8 cellular contexts compared by ENCODE assay signal in the genomic region with DNA sequence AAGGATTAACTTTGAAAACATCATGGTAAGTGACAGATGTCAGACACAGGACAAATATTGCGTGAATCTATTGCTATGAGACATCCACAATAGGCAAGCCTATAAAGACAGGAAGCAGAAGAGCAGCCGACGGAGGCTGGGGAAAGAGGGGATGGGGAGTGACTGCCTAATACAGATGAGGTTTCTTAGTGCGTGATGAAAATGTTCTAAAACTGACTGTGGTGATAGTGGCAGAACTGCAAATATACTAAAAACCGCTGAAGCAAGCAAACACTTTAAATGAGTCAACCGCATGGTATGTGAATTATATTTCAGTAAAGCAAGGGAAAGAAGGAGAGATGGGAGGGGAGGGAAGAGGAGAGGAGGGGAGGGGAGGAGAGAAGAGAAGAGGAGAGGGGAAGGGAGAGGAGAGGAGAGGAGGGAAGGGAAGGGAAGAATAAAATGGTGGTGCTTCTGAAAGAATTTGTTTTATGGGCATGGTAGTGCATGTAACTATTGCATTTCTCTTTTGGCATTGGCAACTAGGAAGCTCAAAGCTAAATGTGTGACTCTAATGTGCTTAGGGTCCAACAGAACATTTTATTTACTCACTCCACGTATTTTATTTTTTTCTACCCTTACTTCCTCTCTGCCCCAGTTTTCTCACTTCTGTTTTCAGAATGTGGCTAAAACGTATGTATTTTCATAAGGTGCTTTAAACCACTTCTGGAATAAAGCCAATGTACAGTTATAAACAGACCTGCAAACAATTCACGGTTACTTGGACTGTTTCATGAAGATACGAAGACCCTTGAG. TPM values are rescaled to one million over a fixed set of nuclear protein-coding genes. Genes with fewer than 3 reads are reported as not detected.
A peak's percentile ranks its signal among the peaks of the same experiment; 100 is the strongest.
DNase-seq lines count a peak whose midpoint lies in the region; ATAC-seq, FAIRE-seq and TF ChIP-seq lines count a peak whose summit lies in the region.

No MANE protein-coding gene starts in this region.

- no peaks in the 10 kb centered on the region for H4K20me1 ChIP-seq in MM.1S (ENCODE audit: insufficient read depth, low read length)

- no peak for FAIRE-seq in frontal cortex (lab: Jason Lieb, UNC)

- no peaks in the 10 kb centered on the region for H3K27me3 Mint-ChIP-seq in natural killer cell treated with Interleukin-12 subunit alpha and Interleukin-12 subunit beta and Interleukin-15 and Interleukin-18, amount 100 ng/mL, for 72 hours

- H3K4me2 ChIP-seq in MM.1S (ENCODE audit: low read depth, low read length): peak overlapping the region; percentile 48

- CTCF ChIA-PET in GM10248 (lab: Yijun Ruan, JAX): interaction anchor here (1.0 to 9.0 kb wide), 9 partner anchors 10 to 287 kb away, joined by 3 to 100 read pairs (median 4); partner anchors contain the start of gene AKNA

- no peaks in the 10 kb centered on the region for H3K9me3 Mint-ChIP-seq in natural killer cell treated with Interleukin-12 subunit alpha and Interleukin-12 subunit beta and Interleukin-15 and Interleukin-18, amount 100 ng/mL, for 72 hours

- H3K9me2 ChIP-seq in MM.1S (replicated peaks; ENCODE audit: insufficient read depth, low read length): no peaks in the 10 kb centered on the region

- peak overlapping the region; percentile 85 for H3K4me3 Mint-ChIP-seq in natural killer cell treated with Interleukin-12 subunit alpha and Interleukin-12 subunit beta and Interleukin-15 and Interleukin-18, amount 100 ng/mL, for 72 hours

- peak; percentile 48 for DNase-seq in GM10248 (ENCODE audit: extremely low spot score)
- DNase-seq in MM.1S: peak; percentile 75
- DNase-seq in brain pericyte (ENCODE audit: low read depth, low spot score): peak; percentile 40
- peak; percentile 78 for DNase-seq in natural killer cell treated with Interleukin-12 subunit alpha and Interleukin-12 subunit beta and Interleukin-15 and Interleukin-18, amount 100 ng/mL, for 72 hours (ENCODE audit: low spot score)
- DNase-seq in dermis blood vessel endothelial cell: no peak
- no peak for DNase-seq in frontal cortex (ENCODE audit: low spot score in 2 of 2)
- DNase-seq in cortex of kidney (lab: John Stamatoyannopoulos, UW): no peak

- H3K36me3 ChIP-seq in MM.1S (replicated peaks; ENCODE audit: insufficient read depth, low read length): peaks cover 23% of the 10 kb centered on the region

- peaks cover 39% of the 10 kb centered on the region for H3F3A ChIP-seq in MM.1S (ENCODE audit: insufficient read depth, low read length)

- peak overlapping the region; percentile 19; the same call in 1 of the 2 replicates for H3K4me3 ChIP-seq in MM.1S (ENCODE audit: low read length)

- peak overlapping the region; percentile 97 for H3K27ac ChIP-seq in MM.1S (ENCODE audit: low read length)

- H3K4me1 Mint-ChIP-seq in natural killer cell treated with Interleukin-12 subunit alpha and Interleukin-12 subunit beta and Interleukin-15 and Interleukin-18, amount 100 ng/mL, for 72 hours (ENCODE audit: low read depth in 2 of 2): peaks cover 61 to 72% of the 10 kb centered on the region in 2 donors

- no peak overlapping the region for H2AFZ ChIP-seq in MM.1S (ENCODE audit: low read length)

- peak overlapping the region; percentile 77 to 82 for H3K27ac Mint-ChIP-seq in natural killer cell treated with Interleukin-12 subunit alpha and Interleukin-12 subunit beta and Interleukin-15 and Interleukin-18, amount 100 ng/mL, for 72 hours

- no peak for TF ChIP-seq CTCF in GM10248 (IDR thresholded peaks at IDR 0.05; ENCODE audit: control extremely low read depth, extremely low read depth, low read depth, missing control alignments)
- TF ChIP-seq CTCF in MM.1S (IDR thresholded peaks at IDR 0.05; ENCODE audit: low read length): no peak

- peak; percentile 38 for ATAC-seq in GM21825 (IDR thresholded peaks at IDR 0.05; ENCODE audit: unreplicated experiment)
- ATAC-seq in natural killer cell treated with Interleukin-12 subunit alpha and Interleukin-12 subunit beta and Interleukin-15 and Interleukin-18, amount 100 ng/mL, for 72 hours: peak; percentile 76 to 79

- POLR2A ChIA-PET in GM10248 (lab: Yijun Ruan, JAX): interaction anchor here (1.5 kb wide), 1 partner anchor 19 kb away, joined by 4 read pairs; no protein-coding TSS in a partner anchor

- H3K27me3 ChIP-seq in MM.1S (replicated peaks; ENCODE audit: insufficient read depth, low read length): no peaks in the 10 kb centered on the region

- H3K79me2 ChIP-seq in MM.1S (ENCODE audit: low read length): peaks cover 74% of the 10 kb centered on the region

- no peaks in the 10 kb centered on the region for H3K9me3 ChIP-seq in MM.1S (replicated peaks; ENCODE audit: insufficient read depth, low read length)

- H3K9ac ChIP-seq in MM.1S (ENCODE audit: low read length): peak overlapping the region; percentile 67

- peaks cover 80% of the 10 kb centered on the region for H3K4me1 ChIP-seq in MM.1S (ENCODE audit: low read length)

- peaks cover 37% of the 10 kb centered on the region for H3K36me3 Mint-ChIP-seq in natural killer cell treated with Interleukin-12 subunit alpha and Interleukin-12 subunit beta and Interleukin-15 and Interleukin-18, amount 100 ng/mL, for 72 hours

RNA-seq across cellular contexts. Expression of gene AKNA, which starts 21.3 kb away (rescaled TPM):
- 100 to 1,000 TPM; 332 to 469 TPM for total RNA-seq in natural killer cell treated with Interleukin-12 subunit alpha and Interleukin-12 subunit beta and Interleukin-15 and Interleukin-18, amount 100 ng/mL, for 72 hours
- total RNA-seq in dermis blood vessel endothelial cell (2.0 and 3.6 TPM in 2 replicates), frontal cortex (3.3 TPM)

RNA-seq across cellular contexts. Expression of gene ORM2, which starts 36.9 kb away (rescaled TPM):
- total RNA-seq in natural killer cell treated with Interleukin-12 subunit alpha and Interleukin-12 subunit beta and Interleukin-15 and Interleukin-18, amount 100 ng/mL, for 72 hours: not detected
- not detected in 2 replicates for total RNA-seq in dermis blood vessel endothelial cell
- total RNA-seq in frontal cortex: not detected

RNA-seq across cellular contexts. Expression of gene ORM1, which starts 43.6 kb away (rescaled TPM):
- total RNA-seq in natural killer cell treated with Interleukin-12 subunit alpha and Interleukin-12 subunit beta and Interleukin-15 and Interleukin-18, amount 100 ng/mL, for 72 hours: not detected
- not detected in 2 replicates for total RNA-seq in dermis blood vessel endothelial cell
- total RNA-seq in frontal cortex: 0.82 TPM

Comparison
In these comparisons a context has a peak if more than half of its experiments do, and no peak if none do; other contexts are left out.
1. DNase-seq: peak in GM10248 (single experiment), MM.1S (single experiment), brain pericyte (single experiment) and natural killer cell treated with Interleukin-12 subunit alpha and Interleukin-12 subunit beta and Interleukin-15 and Interleukin-18, amount 100 ng/mL, for 72 hours (single experiment); none in dermis blood vessel endothelial cell (single experiment), frontal cortex (0 of 2) and cortex of kidney (single experiment).
2. RNA of gene AKNA, which starts 21.3 kb away (total RNA-seq): 332 to 469 TPM in natural killer cell treated with Interleukin-12 subunit alpha and Interleukin-12 subunit beta and Interleukin-15 and Interleukin-18, amount 100 ng/mL, for 72 hours; 2.0 to 3.6 TPM in dermis blood vessel endothelial cell and 3.3 TPM in frontal cortex (single experiment); every median in the first group is over 10 times any median in the second.